Comparison of ENCODE assay signal across 8 cellular contexts in the genomic region with DNA sequence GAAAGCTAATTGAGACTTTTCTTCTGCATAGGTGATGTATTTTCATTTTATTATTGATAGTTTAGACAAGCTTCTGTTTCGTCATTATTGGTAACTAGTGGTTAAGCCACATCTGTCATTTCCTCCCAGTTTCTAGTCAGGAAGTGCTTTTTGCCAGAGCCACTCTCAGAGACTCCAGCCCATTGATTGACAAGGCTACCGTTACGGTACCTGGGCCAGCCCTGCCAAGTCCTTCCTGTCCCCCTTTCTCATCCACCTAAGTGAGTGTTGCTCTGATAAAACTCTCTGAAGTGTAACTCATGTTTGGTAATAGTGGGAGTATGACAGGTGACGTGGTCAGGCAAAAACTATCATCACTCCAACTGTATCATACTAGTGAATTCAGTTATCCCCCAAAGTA.
DNase-seq lines count a peak whose midpoint lies in the region; ATAC-seq lines count a peak whose summit lies in the region.

No MANE protein-coding gene starts in this region.

- H3K4me3 Mint-ChIP-seq in central memory CD8-positive, alpha-beta T cell = no peak overlapping the region

- no peak overlapping the region for H3K4me3 ChIP-seq in HAP-1

- no peaks in the 10 kb centered on the region for H3K36me3 Mint-ChIP-seq in central memory CD8-positive, alpha-beta T cell (ENCODE audit: insufficient read depth)

- DNase-seq in central memory CD8-positive, alpha-beta T cell (ENCODE audit: low spot score in 2 of 2) = no peak
- DNase-seq in NCI-H524 (lab: John Stamatoyannopoulos, UW) (no peak), NCI-H1694 treated with DMSO at 0.1 percent for 48 hours (lab: John Stamatoyannopoulos, UW) (no peak), HAP-1 (ENCODE audit: low spot score in 2 of 2) (no peak), NCI-H345 treated with DMSO at 0.1 percent for 48 hours (lab: John Stamatoyannopoulos, UW; ENCODE audit: unreplicated experiment) (no peak)

- ATAC-seq in GM18867 (IDR thresholded peaks at IDR 0.05; ENCODE audit: unreplicated experiment) = peak; percentile 87
- ATAC-seq in GM21447 (IDR thresholded peaks at IDR 0.05; ENCODE audit: unreplicated experiment) = peak; percentile 97
- ATAC-seq in HG03520 (IDR thresholded peaks at IDR 0.05; ENCODE audit: unreplicated experiment) = peak; percentile 80
- peak; percentile 46 for ATAC-seq in central memory CD8-positive, alpha-beta T cell (replicated peaks; ENCODE audit: extremely low read depth, poor library complexity, severe bottlenecking)

- peak overlapping the region; percentile 84 for H3K27ac Mint-ChIP-seq in central memory CD8-positive, alpha-beta T cell (ENCODE audit: low read depth)

- no peaks in the 10 kb centered on the region for H3K27me3 ChIP-seq in HAP-1 (ENCODE audit: low read depth)

- H3K4me1 Mint-ChIP-seq in central memory CD8-positive, alpha-beta T cell = peaks cover 7% of the 10 kb centered on the region

- H3K4me1 ChIP-seq in HAP-1 = no peaks in the 10 kb centered on the region

- H3K36me3 ChIP-seq in HAP-1 (replicated peaks) = no peaks in the 10 kb centered on the region

- H3K9me3 Mint-ChIP-seq in central memory CD8-positive, alpha-beta T cell = no peaks in the 10 kb centered on the region

- no peaks in the 10 kb centered on the region; the same call in 1 of the 2 replicates for H3K9me3 ChIP-seq in HAP-1

- peaks cover 17% of the 10 kb centered on the region for H3K27me3 Mint-ChIP-seq in central memory CD8-positive, alpha-beta T cell

- in situ Hi-C loops in HAP-1 (cut with MboI; ENCODE audit: low sequenced_read_pairs) = no loop called here

Comparison
In these comparisons a context has a peak if more than half of its experiments do, and no peak if none do; other contexts are left out.
1. ATAC-seq: peak in every context shown above with its lines; median percentile 97 in GM21447; 87 in GM18867; 80 in HG03520; 46 in central memory CD8-positive, alpha-beta T cell.